In genomic region chr20:47311211-47311610, GRCh38 we compare ENCODE assay signal across 18 cellular contexts. TPM values are rescaled to one million over a fixed set of nuclear protein-coding genes. Genes with fewer than 3 reads are reported as not detected.
DNase-seq lines count a peak whose midpoint lies in the region; ATAC-seq, FAIRE-seq and TF ChIP-seq lines count a peak whose summit lies in the region.
"Had no signal": no experiment of that assay in that cellular context is flagged by ENCODE, and none has a peak within 500 bp of the region (broad histone marks: within the 10 kb centered on the region; RNA-seq: fewer than 3 reads in every experiment).

No MANE protein-coding gene starts in this region.

- H3K27ac ChIP-seq in A549 (peak overlapping the region; percentile 92 to 94), neural progenitor cell (peak overlapping the region; percentile 82)
- H3K27ac ChIP-seq in CD8-positive, alpha-beta T cell (ENCODE audit: low read depth, low read length): no peak overlapping the region
- H3K27ac ChIP-seq: SJCRH30, vagina had no signal

- H3K27me3 Mint-ChIP-seq in HFFc6 (ENCODE audit: insufficient read depth) (peaks cover 5% of the 10 kb centered on the region; the same call in 1 of the 2 replicates), chondrocyte (ENCODE audit: low read depth) (no peaks in the 10 kb centered on the region), neural progenitor cell (ENCODE audit: insufficient read depth, low read depth) (no peaks in the 10 kb centered on the region)
- H3K27me3 Mint-ChIP-seq in CD8-positive, alpha-beta T cell (ENCODE audit: low read depth): no peaks in the 10 kb centered on the region
- H3K27me3 Mint-ChIP-seq: activated CD8-positive, alpha-beta memory T cell treated with anti-CD3 and anti-CD28 coated beads, Interleukin-2, amount 10 ng/mL, durations not matched to agents 7 days and 5 days; natural killer cell treated with Interleukin-12 subunit alpha and Interleukin-12 subunit beta and Interleukin-15 and Interleukin-18, amount 100 ng/mL, for 72 hours; T-helper 17 cell had no signal

- H3K4me3 Mint-ChIP-seq in HFFc6: no peak overlapping the region
- H3K4me3 Mint-ChIP-seq in chondrocyte (ENCODE audit: unreplicated experiment): no peak overlapping the region
- no peak overlapping the region for H3K4me3 Mint-ChIP-seq in neural progenitor cell
- no peak overlapping the region for H3K4me3 Mint-ChIP-seq in CD8-positive, alpha-beta T cell
- H3K4me3 Mint-ChIP-seq: activated CD8-positive, alpha-beta memory T cell treated with anti-CD3 and anti-CD28 coated beads, Interleukin-2, amount 10 ng/mL, durations not matched to agents 7 days and 5 days; natural killer cell treated with Interleukin-12 subunit alpha and Interleukin-12 subunit beta and Interleukin-15 and Interleukin-18, amount 100 ng/mL, for 72 hours; T-helper 17 cell had no signal

- H3K79me2 ChIP-seq in neural progenitor cell (ENCODE audit: low read depth): peaks cover 100% of the 10 kb centered on the region

- TF ChIP-seq POLR2A in A549 (IDR thresholded peaks at IDR 0.05; ENCODE audit: low read length): no peak

- H3K4me1 Mint-ChIP-seq in HFFc6 (ENCODE audit: low read depth): peaks cover 25% of the 10 kb centered on the region
- H3K4me1 Mint-ChIP-seq in chondrocyte (ENCODE audit: low read depth): peaks cover 54% of the 10 kb centered on the region
- H3K4me1 Mint-ChIP-seq in neural progenitor cell: peaks cover 46% of the 10 kb centered on the region
- H3K4me1 Mint-ChIP-seq in CD8-positive, alpha-beta T cell (ENCODE audit: low read depth): peaks cover 31% of the 10 kb centered on the region

- no peak overlapping the region for H3K4me2 ChIP-seq in A549
- H3K4me2 ChIP-seq in neural progenitor cell: no peak overlapping the region

- H3K9ac ChIP-seq in neural progenitor cell: no peak overlapping the region

- no peak for FAIRE-seq in A549 (lab: Jason Lieb, UNC)
- FAIRE-seq: colon had no signal

- H3K36me3 Mint-ChIP-seq in HFFc6 (ENCODE audit: low read depth) (peaks cover 25% of the 10 kb centered on the region), chondrocyte (ENCODE audit: low read depth) (peaks cover 10% of the 10 kb centered on the region), neural progenitor cell (peaks cover 24% of the 10 kb centered on the region)
- peaks cover 54% of the 10 kb centered on the region for H3K36me3 Mint-ChIP-seq in CD8-positive, alpha-beta T cell

- CTCF ChIA-PET in A549 (lab: Yijun Ruan, JAX): interaction anchor here (0.8 to 2.5 kb wide), 4 partner anchors 12 to 558 kb away, joined by 3 to 11 read pairs (median 7); no protein-coding TSS in a partner anchor
- CTCF ChIA-PET in CD8-positive, alpha-beta T cell (lab: Charles Lee): interaction anchor here (1.7 to 2.1 kb wide), 2 partner anchors 17 to 73 kb away, joined by 4 to 8 read pairs; no protein-coding TSS in a partner anchor

- H3K9me3 Mint-ChIP-seq in HFFc6 (peaks cover 4% of the 10 kb centered on the region; the same call in 1 of the 2 replicates), chondrocyte (ENCODE audit: low read depth) (no peaks in the 10 kb centered on the region), neural progenitor cell (no peaks in the 10 kb centered on the region)
- H3K9me3 Mint-ChIP-seq in CD8-positive, alpha-beta T cell: no peaks in the 10 kb centered on the region
- H3K9me3 Mint-ChIP-seq: natural killer cell treated with Interleukin-12 subunit alpha and Interleukin-12 subunit beta and Interleukin-15 and Interleukin-18, amount 100 ng/mL, for 72 hours had no signal

- TF ChIP-seq EP300 in A549 (IDR thresholded peaks at IDR 0.05): no peak

- intact Hi-C loops in CD8-positive, alpha-beta T cell (cut with DNase I, micrococcal nuclease): no loop called here

- POLR2A ChIA-PET in A549 (lab: Yijun Ruan, JAX): no interaction called here
- POLR2A ChIA-PET in CD8-positive, alpha-beta T cell (lab: Charles Lee): no interaction called here

- peaks cover 52% of the 10 kb centered on the region for H4K20me1 ChIP-seq in neural progenitor cell (ENCODE audit: low read depth)

- H3K27ac Mint-ChIP-seq in HFFc6: 0 out of 2 replicates have a peak overlapping the region, but pooled peaks have one; percentile 5
- H3K27ac Mint-ChIP-seq in chondrocyte (ENCODE audit: unreplicated experiment): peak overlapping the region; percentile 9
- no peak overlapping the region for H3K27ac Mint-ChIP-seq in neural progenitor cell
- no peak overlapping the region for H3K27ac Mint-ChIP-seq in CD8-positive, alpha-beta T cell
- H3K27ac Mint-ChIP-seq: activated CD8-positive, alpha-beta memory T cell treated with anti-CD3 and anti-CD28 coated beads, Interleukin-2, amount 10 ng/mL, durations not matched to agents 7 days and 5 days; T-helper 17 cell had no signal

- no peak for TF ChIP-seq RAD21 in A549 (conservative IDR thresholded peaks at IDR 0.05 in 1 of 2, IDR thresholded peaks at IDR 0.05 in 1 of 2)

- no peak overlapping the region for H3K4me3 ChIP-seq in A549
- H3K4me3 ChIP-seq in neural progenitor cell: no peak overlapping the region
- no peak overlapping the region for H3K4me3 ChIP-seq in CD8-positive, alpha-beta T cell (ENCODE audit: low read depth, low read length)
- H3K4me3 ChIP-seq: SJCRH30, vagina had no signal

- 97% methylated on average over 5 of the region's 5 CpGs for WGBS in A549 (ENCODE audit: missing lambda C conversion rate)

- no peak for DNase-seq in A549 (ENCODE audit: low read depth in 1 of 2, low spot score in 1 of 2)
- no peak for DNase-seq in HFFc6
- peak; percentile 28 for DNase-seq in chondrocyte (ENCODE audit: low spot score)
- DNase-seq in neural progenitor cell (ENCODE audit: low spot score): no peak
- DNase-seq in NCI-H1930 (lab: John Stamatoyannopoulos, UW): no peak
- no peak for DNase-seq in CD8-positive, alpha-beta T cell
- DNase-seq in NCI-H1417 (lab: John Stamatoyannopoulos, UW): no peak
- DNase-seq in NAMALWA (ENCODE audit: low spot score): no peak
- DNase-seq: activated CD8-positive, alpha-beta memory T cell treated with anti-CD3 and anti-CD28 coated beads, Interleukin-2, amount 10 ng/mL, durations not matched to agents 7 days and 5 days; activated gamma-delta T cell; COR-L47; NCI-H187; SJCRH30; stimulated activated naive CD4-positive, alpha-beta T cell treated with Interleukin-2 at 50 U/mL for 16 hours; T-helper 17 cell had no signal

- no peak for TF ChIP-seq CTCF in A549 (IDR thresholded peaks at IDR 0.05)
- no peak for TF ChIP-seq CTCF in HFFc6 (IDR thresholded peaks at IDR 0.05)
- TF ChIP-seq CTCF in chondrocyte (IDR thresholded peaks at IDR 0.05): no peak
- no peak for TF ChIP-seq CTCF in neural progenitor cell (IDR thresholded peaks at IDR 0.05)
- TF ChIP-seq CTCF in CD8-positive, alpha-beta T cell (IDR thresholded peaks at IDR 0.05): no peak

- no peaks in the 10 kb centered on the region for H3K36me3 ChIP-seq in neural progenitor cell
- H3K36me3 ChIP-seq in CD8-positive, alpha-beta T cell (ENCODE audit: insufficient read depth, low read length): peaks cover 9% of the 10 kb centered on the region

- no peaks in the 10 kb centered on the region for H3K27me3 ChIP-seq in neural progenitor cell
- no peaks in the 10 kb centered on the region for H3K27me3 ChIP-seq in CD8-positive, alpha-beta T cell (ENCODE audit: insufficient read depth, low read length)
- H3K27me3 ChIP-seq: SJCRH30, vagina had no signal

- H2AFZ ChIP-seq in neural progenitor cell (replicated peaks): no peak overlapping the region

- H3F3A ChIP-seq in neural progenitor cell (ENCODE audit: low read depth): peaks cover 68% of the 10 kb centered on the region

- H3K9me3 ChIP-seq in A549: no peaks in the 10 kb centered on the region
- H3K9me3 ChIP-seq in neural progenitor cell (ENCODE audit: low read depth): no peaks in the 10 kb centered on the region
- no peaks in the 10 kb centered on the region for H3K9me3 ChIP-seq in CD8-positive, alpha-beta T cell (ENCODE audit: low read length)
- H3K9me3 ChIP-seq: SJCRH30, vagina had no signal

- H3K4me1 ChIP-seq in A549 (peaks cover 43% of the 10 kb centered on the region), neural progenitor cell (peaks cover 53% of the 10 kb centered on the region)
- H3K4me1 ChIP-seq in CD8-positive, alpha-beta T cell (ENCODE audit: insufficient read depth, low read length): peaks cover 6% of the 10 kb centered on the region

- ATAC-seq in A549: no peak
- ATAC-seq in CD8-positive, alpha-beta T cell: no peak
- ATAC-seq: activated CD8-positive, alpha-beta memory T cell treated with anti-CD3 and anti-CD28 coated beads, Interleukin-2, amount 10 ng/mL, durations not matched to agents 7 days and 5 days; natural killer cell treated with Interleukin-12 subunit alpha and Interleukin-12 subunit beta and Interleukin-15 and Interleukin-18, amount 100 ng/mL, for 72 hours; T-helper 17 cell had no signal

TF ChIP-seq in A549, 52 proteins besides CTCF, POLR2A, EP300 and RAD21 (continues in another document):
- no peak for TF ChIP-seq ZSCAN20 (CRISPR knock-in tag; IDR thresholded peaks at IDR 0.05)
- no peak for TF ChIP-seq NPAS2 (CRISPR knock-in tag; IDR thresholded peaks at IDR 0.05; ENCODE audit: borderline replicate concordance)
- TF ChIP-seq HOXA7 (CRISPR knock-in tag; IDR thresholded peaks at IDR 0.05): no peak
- no peak for TF ChIP-seq JUNB (IDR thresholded peaks at IDR 0.05)
- no peak for TF ChIP-seq KDM5A (IDR thresholded peaks at IDR 0.05)
- TF ChIP-seq CHD4 (IDR thresholded peaks at IDR 0.05; ENCODE audit: borderline replicate concordance): no peak
- no peak for TF ChIP-seq RARB (CRISPR knock-in tag; IDR thresholded peaks at IDR 0.05)
- TF ChIP-seq E2F6 (IDR thresholded peaks at IDR 0.05; ENCODE audit: borderline replicate concordance, low read depth): no peak
- no peak for TF ChIP-seq POLR2AphosphoS2 (conservative IDR thresholded peaks at IDR 0.05; ENCODE audit: low read length)
- no peak for TF ChIP-seq FOSL2 (IDR thresholded peaks at IDR 0.05)
- no peak for TF ChIP-seq FOSL2 (CRISPR knock-in tag; IDR thresholded peaks at IDR 0.05)
- no peak for TF ChIP-seq CBX2 (IDR thresholded peaks at IDR 0.05; ENCODE audit: borderline replicate concordance, low read depth)

RNA-seq across cellular contexts. Expression of gene ZMYND8, which starts 45.3 kb away (rescaled TPM):
- polyA plus RNA-seq in A549 (2011; rRNA removed): 23.6 and 24.9 TPM in 2 replicates
- 10.9 TPM in 2 replicates for polyA plus RNA-seq in A549 (2012; cell fraction: cytosol; rRNA removed)
- 19.5 and 21.4 TPM in 2 replicates for polyA plus RNA-seq in A549 (2012; cell fraction: nucleus; rRNA removed)
- polyA plus RNA-seq in A549 (2017; fragmentation: RNase III; extraction: RNeasy Plus Mini Kit Qiagen cat#74134 plus additional on column Dnase treatment): 10.2 to 11.2 TPM (median 10.4 TPM) in 3 replicates
- 22.2 and 24.4 TPM in 2 replicates for polyA minus RNA-seq in A549 (2011; rRNA and poly(A)+ RNA removed)
- total RNA-seq in HFFc6 (2021; fragmentation: NEBNext Ultra II Directional; extraction: Animal tissue kit (Norgen Biotek cat#: 25700)): 10 to 100 TPM; 27.8 to 38.3 (median 34.8) TPM
- 31.9 to 35.0 TPM (median 33.8 TPM) in 3 replicates for total RNA-seq in chondrocyte
- total RNA-seq in neural progenitor cell (ENCODE audit: low replicate concordance): 59.0 and 59.4 TPM in 2 replicates
- total RNA-seq in CD8-positive, alpha-beta T cell: 10 to 100 TPM; 23.2 to 27.0 TPM

Comparison
In these comparisons a context has a peak if more than half of its experiments do, and no peak if none do; other contexts are left out.
1. H3K27ac Mint-ChIP-seq: peak in HFFc6 (single experiment) and chondrocyte (single experiment); none in neural progenitor cell (single experiment) and CD8-positive, alpha-beta T cell (single experiment).